In genomic region chr21:27423073-27423472, GRCh38 we compare ENCODE assay signal across 10 cellular contexts.
DNase-seq lines count a peak whose midpoint lies in the region; ATAC-seq, FAIRE-seq and TF ChIP-seq lines count a peak whose summit lies in the region.
"Had no signal": no experiment of that assay in that cellular context is flagged by ENCODE, and none has a peak within 500 bp of the region (broad histone marks: within the 10 kb centered on the region; RNA-seq: fewer than 3 reads in every experiment).

No MANE protein-coding gene starts in this region.

- H3K27me3 ChIP-seq in upper lobe of left lung, result no peaks in the 10 kb centered on the region

- DNase-seq in HTR-8/SVneo (ENCODE audit: insufficient read length, low spot score), result peak; percentile 24
- peak; percentile 91 for DNase-seq in coronary artery (ENCODE audit: low spot score)
- DNase-seq in lower leg skin (ENCODE audit: low spot score in 2 of 2), result peak; percentile 67 to 93
- peak in 1 of 2 donors; percentile 48 for DNase-seq in upper lobe of left lung
- no peak for DNase-seq in NCI-H526 (lab: John Stamatoyannopoulos, UW)
- DNase-seq in stimulated activated CD8-positive, alpha-beta memory T cell treated with anti-CD3 and anti-CD28 coated beads, Interleukin-4, amount 100 ng/mL, for 48 hours, result no peak
- DNase-seq: activated naive CD8-positive, alpha-beta T cell treated with anti-CD3 and anti-CD28 coated beads, Interleukin-2, amount 10 ng/mL, durations not matched to agents 7 days and 5 days had no signal

- peak overlapping the region; percentile 21 to 83 for H3K27ac ChIP-seq in coronary artery
- peak overlapping the region in 1 of 4 donors; percentile 18 for H3K27ac ChIP-seq in upper lobe of left lung

- TF ChIP-seq EP300 in upper lobe of left lung (IDR thresholded peaks at IDR 0.05), result peak in 1 of 4 donors; percentile 65

- TF ChIP-seq CTCF in coronary artery (IDR thresholded peaks at IDR 0.05) (no peak), lower leg skin (IDR thresholded peaks at IDR 0.05) (no peak), upper lobe of left lung (IDR thresholded peaks at IDR 0.05) (no peak)

- no peak for TF ChIP-seq POLR2A in lower leg skin (IDR thresholded peaks at IDR 0.05)
- no peak for TF ChIP-seq POLR2A in upper lobe of left lung (IDR thresholded peaks at IDR 0.05)

- intact Hi-C loops in lower leg skin (cut with DNase I; ENCODE audit: low total_unique reads), result no loop called here

- peak; percentile 89 for FAIRE-seq in HTR-8/SVneo (lab: Jason Lieb, UNC)
- FAIRE-seq: TTC549 had no signal

- H3K4me3 ChIP-seq in coronary artery (no peak overlapping the region), lower leg skin (ENCODE audit: low read depth, poor library complexity, severe bottlenecking) (no peak overlapping the region), upper lobe of left lung (no peak overlapping the region)

- ATAC-seq in upper lobe of left lung (ENCODE audit: low FRiP score in 2 of 2) (peak; percentile 70 to 90), HG03159 (IDR thresholded peaks at IDR 0.05; ENCODE audit: unreplicated experiment) (no peak), GM21576 (IDR thresholded peaks at IDR 0.05; ENCODE audit: unreplicated experiment) (no peak)

- peaks cover 0 to 18% (median 5%) of the 10 kb centered on the region in 4 donors for H3K4me1 ChIP-seq in upper lobe of left lung

- no peaks in the 10 kb centered on the region for H3K9me3 ChIP-seq in upper lobe of left lung

- H3K36me3 ChIP-seq in upper lobe of left lung, result no peaks in the 10 kb centered on the region

- 45 to 68% methylated on average over 4 of the region's 4 CpGs for WGBS in lower leg skin, 2 donors
- 71 to 89% methylated on average over 4 of the region's 4 CpGs for WGBS in upper lobe of left lung, 2 donors

Comparison
In these comparisons a context has a peak if more than half of its experiments do, and no peak if none do; other contexts are left out.
1. DNase-seq: peak in HTR-8/SVneo (single experiment), coronary artery (single experiment) and lower leg skin (2 of 2); none in NCI-H526 (0 of 2) and stimulated activated CD8-positive, alpha-beta memory T cell treated with anti-CD3 and anti-CD28 coated beads, Interleukin-4, amount 100 ng/mL, for 48 hours (single experiment).
2. ATAC-seq: peak in upper lobe of left lung (2 of 2); none in HG03159 (single experiment) and GM21576 (single experiment).